In the genomic region with DNA sequence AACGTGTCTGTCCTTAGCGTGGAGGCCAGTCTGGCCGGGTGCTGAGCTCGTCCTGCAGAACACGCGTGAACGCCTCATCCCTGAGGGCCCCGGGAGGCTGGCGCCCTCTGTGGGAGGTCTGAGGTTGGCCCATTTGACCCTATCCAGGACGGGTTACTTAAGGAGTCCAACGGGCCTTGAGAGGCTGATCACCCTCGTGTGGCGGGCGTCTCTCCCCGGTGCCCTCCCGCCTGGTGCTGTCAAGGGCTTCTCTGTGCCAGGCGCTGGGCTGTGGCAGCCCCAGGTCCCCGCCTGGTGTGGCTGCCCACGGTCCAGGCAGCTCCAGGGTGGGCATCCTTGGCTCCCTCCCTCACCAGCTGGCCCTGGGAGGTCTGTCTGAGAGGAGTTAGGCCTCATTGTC, we compare ENCODE assay signal across 9 cellular contexts. TPM values are rescaled to one million over a fixed set of nuclear protein-coding genes. Genes with fewer than 3 reads are reported as not detected.
DNase-seq lines count a peak whose midpoint lies in the region; ATAC-seq and TF ChIP-seq lines count a peak whose summit lies in the region.
"Had no signal": no experiment of that assay in that cellular context is flagged by ENCODE, and none has a peak within 500 bp of the region (broad histone marks: within the 10 kb centered on the region; RNA-seq: fewer than 3 reads in every experiment).

No MANE protein-coding gene starts in this region.

- H3K36me3 ChIP-seq in right atrium auricular region, result no peaks in the 10 kb centered on the region

- no peaks in the 10 kb centered on the region for H3K36me3 Mint-ChIP-seq in activated naive CD8-positive, alpha-beta T cell
- H3K36me3 Mint-ChIP-seq in stimulated activated effector memory CD8-positive, alpha-beta T cell treated with anti-CD3 and anti-CD28 coated beads, Interleukin-12 subunit alpha, Interleukin-12 subunit beta, amount 100 ng/mL, for 72 hours, result peaks cover 28% of the 10 kb centered on the region

- no peaks in the 10 kb centered on the region for H3K27me3 ChIP-seq in right atrium auricular region

- ATAC-seq in stimulated activated effector memory CD8-positive, alpha-beta T cell treated with anti-CD3 and anti-CD28 coated beads, Interleukin-12 subunit alpha, Interleukin-12 subunit beta, amount 100 ng/mL, for 72 hours, result no peak
- ATAC-seq in HG03095 (IDR thresholded peaks at IDR 0.05; ENCODE audit: unreplicated experiment), result no peak

- H3K27me3 Mint-ChIP-seq in activated naive CD8-positive, alpha-beta T cell, result no peaks in the 10 kb centered on the region

- TF ChIP-seq CTCF in HFF-Myc (IDR thresholded peaks at IDR 0.05; ENCODE audit: low read depth, low read length, missing control alignments) (peak; percentile 9), right atrium auricular region (IDR thresholded peaks at IDR 0.05) (no peak)

- H3K4me3 ChIP-seq in HFF-Myc (replicated peaks; ENCODE audit: low read depth, low read length) (no peak overlapping the region), right atrium auricular region (no peak overlapping the region)

- H3K4me1 Mint-ChIP-seq in activated naive CD8-positive, alpha-beta T cell (ENCODE audit: low read depth), result peaks cover 86% of the 10 kb centered on the region
- peaks cover 78% of the 10 kb centered on the region for H3K4me1 Mint-ChIP-seq in stimulated activated effector memory CD8-positive, alpha-beta T cell treated with anti-CD3 and anti-CD28 coated beads, Interleukin-12 subunit alpha, Interleukin-12 subunit beta, amount 100 ng/mL, for 72 hours

- peak overlapping the region; percentile 60 to 86 for H3K27ac ChIP-seq in right atrium auricular region

- peak overlapping the region; percentile 72 for H3K27ac Mint-ChIP-seq in activated naive CD8-positive, alpha-beta T cell
- H3K27ac Mint-ChIP-seq in stimulated activated effector memory CD8-positive, alpha-beta T cell treated with anti-CD3 and anti-CD28 coated beads, Interleukin-12 subunit alpha, Interleukin-12 subunit beta, amount 100 ng/mL, for 72 hours, result peak overlapping the region; percentile 58

- H3K4me3 Mint-ChIP-seq in activated naive CD8-positive, alpha-beta T cell, result peak overlapping the region; percentile 78
- peak overlapping the region; percentile 30 for H3K4me3 Mint-ChIP-seq in stimulated activated effector memory CD8-positive, alpha-beta T cell treated with anti-CD3 and anti-CD28 coated beads, Interleukin-12 subunit alpha, Interleukin-12 subunit beta, amount 100 ng/mL, for 72 hours

- H3K9me3 ChIP-seq in right atrium auricular region, result no peaks in the 10 kb centered on the region

- peaks cover 3 to 100% of the 10 kb centered on the region in 2 donors for H3K4me1 ChIP-seq in right atrium auricular region

- H3K9me3 Mint-ChIP-seq in activated naive CD8-positive, alpha-beta T cell (ENCODE audit: low read depth), result no peaks in the 10 kb centered on the region
- no peaks in the 10 kb centered on the region for H3K9me3 Mint-ChIP-seq in stimulated activated effector memory CD8-positive, alpha-beta T cell treated with anti-CD3 and anti-CD28 coated beads, Interleukin-12 subunit alpha, Interleukin-12 subunit beta, amount 100 ng/mL, for 72 hours

- DNase-seq in HFF-Myc (ENCODE audit: extremely low read depth, low read depth) (no peak), right atrium auricular region (ENCODE audit: low spot score) (no peak), NAMALWA (ENCODE audit: low spot score) (no peak), NCI-H2081 treated with DMSO at 0.1 percent for 48 hours (lab: John Stamatoyannopoulos, UW) (no peak), DMS 273 treated with DMSO at 0.1 percent for 48 hours (lab: John Stamatoyannopoulos, UW) (no peak)
- DNase-seq in stimulated activated effector memory CD8-positive, alpha-beta T cell treated with anti-CD3 and anti-CD28 coated beads, Interleukin-12 subunit alpha, Interleukin-12 subunit beta, amount 100 ng/mL, for 72 hours (ENCODE audit: low spot score in 2 of 2), result no peak
- DNase-seq: NCI-H774 had no signal

RNA-seq across cellular contexts. Expression of a gene that starts 9.7 kb away (rescaled TPM):
- 10 to 100 TPM; 36.7 to 57.2 TPM for total RNA-seq in right atrium auricular region

RNA-seq across cellular contexts. Expression of a gene that starts 43.2 kb away (rescaled TPM):
- 10 to 100 TPM; 18.5 to 24.3 TPM for total RNA-seq in right atrium auricular region
